23 cellular contexts compared by ENCODE assay signal in genomic region chr2:86598966-86599365, GRCh38.
"Had no signal": no experiment of that assay in that cellular context is flagged by ENCODE, and none has a peak within 500 bp of the region (broad histone marks: within the 10 kb centered on the region; RNA-seq: fewer than 3 reads in every experiment).

No MANE protein-coding gene starts in this region.

- H3K27ac Mint-ChIP-seq: activated CD4-positive, alpha-beta memory T cell treated with anti-CD3 and anti-CD28 coated beads for 36 hours; activated CD4-positive, alpha-beta T cell treated with anti-CD3 and anti-CD28 coated beads for 36 hours; brain; nephron; T-cell; WTC11 had no signal

- H3K9me3 ChIP-seq: colonic mucosa, esophagus squamous epithelium, lower lobe of right lung, tibial nerve had no signal

- H3K27me3 ChIP-seq: colonic mucosa, esophagus squamous epithelium, hepatocyte, tibial nerve had no signal

- H3K4me1 Mint-ChIP-seq: brain; central memory CD8-positive, alpha-beta T cell; T-cell had no signal

- H3K9ac ChIP-seq: parathyroid adenoma had no signal

- H3K4me3 Mint-ChIP-seq: activated CD4-positive, alpha-beta memory T cell treated with anti-CD3 and anti-CD28 coated beads for 36 hours; activated CD4-positive, alpha-beta T cell treated with anti-CD3 and anti-CD28 coated beads for 36 hours; brain; central memory CD8-positive, alpha-beta T cell; nephron; T-cell; WTC11 had no signal

- H2AFZ ChIP-seq: hepatocyte, parathyroid adenoma had no signal

- H3K27ac ChIP-seq: colonic mucosa, esophagus squamous epithelium, hepatocyte, lower lobe of right lung, parathyroid adenoma, tibial nerve had no signal

- H3K4me2 ChIP-seq: hepatocyte had no signal

- H3K27me3 Mint-ChIP-seq: brain had no signal

- ATAC-seq: activated CD4-positive, alpha-beta T cell treated with anti-CD3 and anti-CD28 coated beads for 36 hours; left cardiac atrium; lower lobe of right lung; stimulated activated naive CD8-positive, alpha-beta T cell treated with anti-CD3 and anti-CD28 coated beads, Interleukin-15, Interleukin-2, amounts not matched to agents 100 U/mL and 50 U/mL, for 24 hours; T-cell; WTC11 had no signal

- H3K4me3 ChIP-seq: colonic mucosa, esophagus squamous epithelium, hepatocyte, lower lobe of right lung, tibial nerve had no signal

- H3K4me1 ChIP-seq: colonic mucosa, lower lobe of right lung had no signal

- FAIRE-seq: endometrium, urothelium cell line had no signal

- DNase-seq: activated CD4-positive, alpha-beta memory T cell treated with anti-CD3 and anti-CD28 coated beads for 36 hours; activated CD4-positive, alpha-beta T cell treated with anti-CD3 and anti-CD28 coated beads for 36 hours; activated naive CD4-positive, alpha-beta T cell; activated T-cell treated with anti-CD3 and anti-CD28 coated beads for 4 hours; colonic mucosa; esophagus squamous epithelium; left cardiac atrium; lower lobe of right lung; midbrain; retina; stimulated activated CD4-positive, alpha-beta T cell treated with anti-CD3 and anti-CD28 coated beads, Interleukin-12 subunit alpha, Interleukin-12 subunit beta, amount 100 ng/mL, for 4 hours; stimulated activated CD4-positive, alpha-beta T cell treated with anti-CD3 and anti-CD28 coated beads, Interleukin-1b, Interleukin-23, amount 100 ng/mL, for 48 hours; stimulated activated naive CD8-positive, alpha-beta T cell treated with anti-CD3 and anti-CD28 coated beads, Interleukin-15, Interleukin-2, amounts not matched to agents 100 U/mL and 50 U/mL, for 24 hours; T-cell had no signal

- H3K9me3 Mint-ChIP-seq: activated CD4-positive, alpha-beta memory T cell treated with anti-CD3 and anti-CD28 coated beads for 36 hours; brain; central memory CD8-positive, alpha-beta T cell; nephron; T-cell; WTC11 had no signal

- H3K79me2 ChIP-seq: hepatocyte, parathyroid adenoma had no signal
